ENCODE assay signal across 27 cellular contexts in genomic region chr2:158815166-158815565, GRCh38. TPM values are rescaled to one million over a fixed set of nuclear protein-coding genes. Genes with fewer than 3 reads are reported as not detected.
"Had no signal": no experiment of that assay in that cellular context is flagged by ENCODE, and none has a peak within 500 bp of the region (broad histone marks: within the 10 kb centered on the region; RNA-seq: fewer than 3 reads in every experiment).

No MANE protein-coding gene starts in this region.

- H3K27ac ChIP-seq: hepatocyte, left ventricle myocardium inferior, ovary, right atrium auricular region, right lobe of liver, transverse colon, upper lobe of left lung had no signal

- DNase-seq: islet precursor cell; left ventricle myocardium inferior; mesendoderm; naive B cell; natural killer cell; ovary; right lobe of liver; stimulated activated CD4-positive, alpha-beta T cell treated with anti-CD3 and anti-CD28 coated beads, Interleukin-1b, Interleukin-23, amount 100 ng/mL, for 48 hours; stimulated activated CD4-positive, alpha-beta T cell treated with anti-CD3 and anti-CD28 coated beads, Interleukin-2, amount 100 ng/mL, for 48 hours; stimulated activated CD4-positive, alpha-beta T cell treated with anti-CD3 and anti-CD28 coated beads, Interleukin-4, amount 100 ng/mL, for 4 hours; stimulated activated CD8-positive, alpha-beta memory T cell treated with anti-CD3 and anti-CD28 coated beads, Interleukin-4, amount 100 ng/mL, for 48 hours; stimulated activated naive CD4-positive, alpha-beta T cell treated with Interleukin-2 at 50 U/mL for 16 hours; stimulated activated naive CD8-positive, alpha-beta T cell treated with anti-CD3 and anti-CD28 coated beads, Interleukin-15, amount 100 ng/mL, for 72 hours; substantia nigra; transverse colon; upper lobe of left lung had no signal

- H3K27me3 ChIP-seq: hepatocyte, ovary, right atrium auricular region, right lobe of liver, transverse colon, upper lobe of left lung had no signal

- H3K4me1 ChIP-seq: left ventricle myocardium inferior, transverse colon, upper lobe of left lung had no signal

- H3K79me2 ChIP-seq: hepatocyte had no signal

- H3K36me3 ChIP-seq: left ventricle myocardium inferior, ovary, right atrium auricular region, right lobe of liver, transverse colon, upper lobe of left lung had no signal

- H3K4me2 ChIP-seq: hepatocyte, smooth muscle cell had no signal

- H3K9me3 ChIP-seq: left ventricle myocardium inferior, ovary, right atrium auricular region, right lobe of liver, transverse colon, upper lobe of left lung had no signal

- H3K4me3 ChIP-seq: hepatocyte, left ventricle myocardium inferior, lung, ovary, right atrium auricular region, right lobe of liver, smooth muscle cell, transverse colon, upper lobe of left lung had no signal

- H2AFZ ChIP-seq: hepatocyte had no signal

RNA-seq across cellular contexts. Expression of gene DAPL1, which starts 20.0 kb away (rescaled TPM):
- total RNA-seq: hepatocyte, kidney epithelial cell, left ventricle myocardium inferior, lung, mesothelial cell of epicardium, mononuclear cell, natural killer cell, progenitor cell of endocrine pancreas, pulmonary artery endothelial cell, right atrium auricular region, right lobe of liver, skeletal muscle tissue, smooth muscle cell, transverse colon, urinary bladder had no signal
- polyA plus RNA-seq: hepatocyte, smooth muscle cell had no signal
